ENCODE assay signal across 26 cellular contexts in genomic region chr11:27865105-27865504, GRCh38.
"Had no signal": no experiment of that assay in that cellular context is flagged by ENCODE, and none has a peak within 500 bp of the region (broad histone marks: within the 10 kb centered on the region; RNA-seq: fewer than 3 reads in every experiment).

No MANE protein-coding gene starts in this region.

- ATAC-seq: left lobe of liver; mucosa of descending colon; natural killer cell treated with Interleukin-12 subunit alpha and Interleukin-12 subunit beta and Interleukin-15 and Interleukin-18, amount 100 ng/mL, for 72 hours; sciatic nerve; stimulated activated memory B cell treated with anti-CD40 and anti-IgM and Interleukin-4, amounts not matched to agents 10 μg/mL and 1 μg/mL and 100 μg/mL, for 72 hours; stimulated activated naive CD8-positive, alpha-beta T cell treated with anti-CD3 and anti-CD28 coated beads, Interleukin-15, Interleukin-2, amounts not matched to agents 100 U/mL and 50 U/mL, for 24 hours had no signal

- DNase-seq: cortex of kidney; effector CD4-positive, alpha-beta T cell; head of caudate nucleus; kidney; mucosa of descending colon; naive B cell; stimulated activated CD4-positive, alpha-beta T cell treated with anti-CD3 and anti-CD28 coated beads, Interleukin-2, amount 100 ng/mL, for 24 hours; stimulated activated CD4-positive, alpha-beta T cell treated with anti-CD3 and anti-CD28 coated beads, Interleukin-4, amount 100 ng/mL, for 4 hours; stimulated activated naive CD8-positive, alpha-beta T cell treated with anti-CD3 and anti-CD28 coated beads, Interleukin-15, Interleukin-2, amounts not matched to agents 100 U/mL and 50 U/mL, for 24 hours; upper lobe of left lung had no signal

- H3K4me3 ChIP-seq: dorsolateral prefrontal cortex, lung, mucosa of descending colon, neural progenitor cell, prostate gland, right atrium auricular region, smooth muscle cell, thoracic aorta, tibial nerve, upper lobe of left lung had no signal

- H3K27ac ChIP-seq: dorsolateral prefrontal cortex, neural progenitor cell, prostate gland, right atrium auricular region, thoracic aorta, tibial nerve, upper lobe of left lung had no signal

- H3K27me3 ChIP-seq: neural progenitor cell, right atrium auricular region, tibial nerve, upper lobe of left lung had no signal

- H3K27me3 Mint-ChIP-seq: natural killer cell treated with Interleukin-12 subunit alpha and Interleukin-12 subunit beta and Interleukin-15 and Interleukin-18, amount 100 ng/mL, for 72 hours; stimulated activated memory B cell treated with anti-CD40 and anti-IgM and Interleukin-4, amounts not matched to agents 10 μg/mL and 1 μg/mL and 100 μg/mL, for 72 hours had no signal

- H3K27ac Mint-ChIP-seq: memory B cell; mesothelial cell of epicardium; naive B cell; natural killer cell treated with Interleukin-12 subunit alpha and Interleukin-12 subunit beta and Interleukin-15 and Interleukin-18, amount 100 ng/mL, for 72 hours; neural progenitor cell; stimulated activated memory B cell treated with anti-CD40 and anti-IgM and Interleukin-4, amounts not matched to agents 10 μg/mL and 1 μg/mL and 100 μg/mL, for 72 hours had no signal

- H3K4me1 ChIP-seq: prostate gland, right atrium auricular region, tibial nerve, upper lobe of left lung had no signal

- H3K36me3 ChIP-seq: neural progenitor cell, prostate gland, right atrium auricular region, thoracic aorta, tibial nerve, upper lobe of left lung had no signal

- H3K4me3 Mint-ChIP-seq: memory B cell; mesothelial cell of epicardium; naive B cell; natural killer cell treated with Interleukin-12 subunit alpha and Interleukin-12 subunit beta and Interleukin-15 and Interleukin-18, amount 100 ng/mL, for 72 hours; neural progenitor cell; stimulated activated memory B cell treated with anti-CD40 and anti-IgM and Interleukin-4, amounts not matched to agents 10 μg/mL and 1 μg/mL and 100 μg/mL, for 72 hours had no signal

- H3K9me3 Mint-ChIP-seq: mesothelial cell of epicardium; neural progenitor cell; stimulated activated memory B cell treated with anti-CD40 and anti-IgM and Interleukin-4, amounts not matched to agents 10 μg/mL and 1 μg/mL and 100 μg/mL, for 72 hours had no signal

- H3K9me3 ChIP-seq: mucosa of descending colon, prostate gland, right atrium auricular region, thoracic aorta, tibial nerve, upper lobe of left lung had no signal

- H3K9ac ChIP-seq: neural progenitor cell had no signal

- H3K4me1 Mint-ChIP-seq: memory B cell; mesothelial cell of epicardium; naive B cell; stimulated activated memory B cell treated with anti-CD40 and anti-IgM and Interleukin-4, amounts not matched to agents 10 μg/mL and 1 μg/mL and 100 μg/mL, for 72 hours had no signal

- H2AFZ ChIP-seq: neural progenitor cell had no signal

- H3K36me3 Mint-ChIP-seq: memory B cell; mesothelial cell of epicardium; naive B cell; natural killer cell treated with Interleukin-12 subunit alpha and Interleukin-12 subunit beta and Interleukin-15 and Interleukin-18, amount 100 ng/mL, for 72 hours; neural progenitor cell; stimulated activated memory B cell treated with anti-CD40 and anti-IgM and Interleukin-4, amounts not matched to agents 10 μg/mL and 1 μg/mL and 100 μg/mL, for 72 hours had no signal

- FAIRE-seq: frontal cortex, kidney, urothelium cell line had no signal

- H3K4me2 ChIP-seq: neural progenitor cell, smooth muscle cell had no signal
